ENCODE assay signal across 28 cellular contexts in genomic region chr13:38693641-38694040, GRCh38. TPM values are rescaled to one million over a fixed set of nuclear protein-coding genes. Genes with fewer than 3 reads are reported as not detected.
DNase-seq lines count a peak whose midpoint lies in the region; ATAC-seq, FAIRE-seq and TF ChIP-seq lines count a peak whose summit lies in the region.
"Had no signal": no experiment of that assay in that cellular context is flagged by ENCODE, and none has a peak within 500 bp of the region (broad histone marks: within the 10 kb centered on the region; RNA-seq: fewer than 3 reads in every experiment).

No MANE protein-coding gene starts in this region.

- H3K14ac ChIP-seq in H1 (ENCODE audit: insufficient read length), result no peak overlapping the region

- no peak overlapping the region for H4K8ac ChIP-seq in H1 (ENCODE audit: extremely low read depth, insufficient read depth, low read length)

- H2BK20ac ChIP-seq in H1 (ENCODE audit: low read length), result no peak overlapping the region

- H3K36me3 ChIP-seq in right lobe of liver (no peaks in the 10 kb centered on the region), HepG2 (replicated peaks in 1 of 2; ENCODE audit: control insufficient read depth in 1 of 2, insufficient read depth in 2 of 2, low read length in 2 of 2) (no peaks in the 10 kb centered on the region), H1 (ENCODE audit: control insufficient read depth in 2 of 4, insufficient read depth in 4 of 4, low read length in 3 of 4) (peaks cover 0 to 27% (median 11%) of the 10 kb centered on the region in 4 experiments; a peak in 6 of 8 replicates)
- H3K36me3 ChIP-seq: neutrophil had no signal

- DNase-seq in right lobe of liver (no peak), HepG2 (ENCODE audit: low spot score) (no peak), H1 (ENCODE audit: low read depth in 1 of 2, low spot score in 2 of 2) (no peak), cortex of kidney (lab: John Stamatoyannopoulos, UW) (no peak), lower leg skin (ENCODE audit: low spot score in 2 of 2) (no peak)
- DNase-seq in stimulated activated naive CD8-positive, alpha-beta T cell treated with anti-CD3 and anti-CD28 coated beads, Interleukin-15, Interleukin-2, amounts not matched to agents 100 U/mL and 50 U/mL, for 24 hours, result no peak
- no peak for DNase-seq in activated T-helper 2 cell treated with anti-CD3 and anti-CD28 coated beads, Interferon-gamma antibody, Interleukin-2, Interleukin-4, amounts not matched to agents 10 μg/mL and 5 μg/mL and 100 μg/mL, durations not matched to agents 14 hours and 24 hours and 36 hours (ENCODE audit: low spot score)
- DNase-seq: activated CD4-positive, CD25-positive, alpha-beta regulatory T cell; activated CD8-positive, alpha-beta T cell treated with anti-CD3 and anti-CD28 coated beads, Interleukin-2, amount 10 ng/mL, durations not matched to agents 7 days and 5 days; activated naive CD4-positive, alpha-beta T cell treated with anti-CD3 and anti-CD28 coated beads for 36 hours; activated T-cell treated with anti-CD3 and anti-CD28 coated beads, Interleukin-2, amount 50 U/mL, for 1 hour; CD4-positive, CD25-positive, alpha-beta regulatory T cell; DMS153; effector CD8-positive, alpha-beta T cell; Karpas-422; kidney glomerular epithelial cell; NCI-H1048; NCI-H2081 treated with DMSO at 0.1 percent for 48 hours had no signal

- no peak overlapping the region for H3K56ac ChIP-seq in H1 (replicated peaks; ENCODE audit: insufficient read length, low read depth, low read length)

- H3K4me2 ChIP-seq in HepG2 (ENCODE audit: low read depth, low read length), result no peak overlapping the region
- H3K4me2 ChIP-seq in H1 (ENCODE audit: insufficient read depth in 1 of 2, low read depth in 2 of 2, low read length in 2 of 2), result peak overlapping the region; percentile 12 to 41; a peak in 2 of 4 replicates

- no peak for TF ChIP-seq POLR2A in right lobe of liver (IDR thresholded peaks at IDR 0.05)
- no peak for TF ChIP-seq POLR2A in HepG2 (IDR thresholded peaks at IDR 0.05; ENCODE audit: insufficient read depth in 1 of 2, low read depth in 2 of 2, low read length in 2 of 2)
- no peak for TF ChIP-seq POLR2A in H1 (IDR thresholded peaks at IDR 0.05; ENCODE audit: control extremely low read depth in 1 of 2, low read depth in 2 of 2, low read length in 2 of 2)
- TF ChIP-seq POLR2A in lower leg skin (IDR thresholded peaks at IDR 0.05), result no peak

- H3K9me3 Mint-ChIP-seq in nephron, result peaks cover 5% of the 10 kb centered on the region
- no peaks in the 10 kb centered on the region for H3K9me3 Mint-ChIP-seq in activated T-helper 2 cell treated with anti-CD3 and anti-CD28 coated beads, Interferon-gamma antibody, Interleukin-2, Interleukin-4, amounts not matched to agents 10 μg/mL and 5 μg/mL and 100 μg/mL, durations not matched to agents 14 hours and 24 hours and 36 hours
- H3K9me3 Mint-ChIP-seq: activated naive CD4-positive, alpha-beta T cell treated with anti-CD3 and anti-CD28 coated beads for 36 hours had no signal

- 16% methylated on average over 2 of the region's 2 CpGs for WGBS in right lobe of liver (ENCODE audit: insufficient coverage, low coverage, low lambda C conversion rate, missing lambda C conversion rate)
- 66% methylated on average over 2 of the region's 2 CpGs for WGBS in HepG2 (ENCODE audit: low lambda C conversion rate)
- 79% methylated on average over 2 of the region's 2 CpGs; no CpG with 5 or more reads in 1 of the 2 experiments for WGBS in H1 (ENCODE audit: extremely low coverage in 1 of 2, insufficient coverage in 1 of 2, insufficient read length in 1 of 2, insufficient replicate concordance in 2 of 2, low coverage in 1 of 2, low lambda C conversion rate in 2 of 2, missing lambda C conversion rate in 1 of 2), 2 experiments
- WGBS in lower leg skin, 2 donors, result 20 to 29% methylated on average over 2 of the region's 2 CpGs

- no peaks in the 10 kb centered on the region for H4K20me1 ChIP-seq in HepG2 (ENCODE audit: insufficient read depth, low read length)
- H4K20me1 ChIP-seq in H1 (replicated peaks in 1 of 2; ENCODE audit: control insufficient read depth in 1 of 2, insufficient read depth in 2 of 2, low read length in 2 of 2), result peaks cover 2 to 3% of the 10 kb centered on the region in 2 experiments

- no peaks in the 10 kb centered on the region for H3K79me1 ChIP-seq in H1 (ENCODE audit: low read depth, low read length)

- TF ChIP-seq EP300 in HepG2 (IDR thresholded peaks at IDR 0.05; ENCODE audit: low read depth in 2 of 2, low read length in 2 of 2) (no peak), HepG2 (CRISPR knock-in tag; IDR thresholded peaks at IDR 0.05; ENCODE audit: borderline replicate concordance) (no peak), H1 (IDR thresholded peaks at IDR 0.05; ENCODE audit: borderline replicate concordance in 1 of 2, low read depth in 2 of 2, low read length in 2 of 2) (no peak)

- no peak for FAIRE-seq in HepG2 (lab: Jason Lieb, UNC)
- FAIRE-seq in H1 (lab: Jason Lieb, UNC), result no peak
- FAIRE-seq: frontal cortex, GM12878, H54, HTR-8/SVneo had no signal

- no peak overlapping the region for H3K23ac ChIP-seq in H1 (ENCODE audit: insufficient read length)

- POLR2A ChIA-PET in HepG2 (lab: Yijun Ruan, JAX), result no interaction called here
- POLR2A ChIA-PET in H1 (lab: Charles Lee; ENCODE audit: partially characterized antibody), result no interaction called here

- H3K9me3 ChIP-seq in right lobe of liver, result no peaks in the 10 kb centered on the region
- no peaks in the 10 kb centered on the region for H3K9me3 ChIP-seq in HepG2 (ENCODE audit: low read length)
- H3K9me3 ChIP-seq in H1 (ENCODE audit: insufficient read depth in 2 of 2, low read depth in 1 of 2, low read length in 1 of 2), result peaks cover 0 to 3% of the 10 kb centered on the region in 2 experiments; a peak in 2 of 4 replicates
- H3K9me3 ChIP-seq: neutrophil had no signal

- in situ Hi-C loops in HepG2 (cut with HindIII; ENCODE audit: extremely low pct_ligation_motif_present, low pct_unique_long_range_greater_than_20kb), result no loop called here

- no peak overlapping the region for H3K18ac ChIP-seq in H1 (ENCODE audit: extremely low read depth, low read length)

- H2AFZ ChIP-seq in HepG2 (ENCODE audit: low read length) (no peak overlapping the region), H1 (ENCODE audit: low read length) (no peak overlapping the region)

- H3K4me3 ChIP-seq in right lobe of liver, result no peak overlapping the region
- no peak overlapping the region for H3K4me3 ChIP-seq in HepG2 (replicated peaks in 1 of 3; ENCODE audit: insufficient read depth in 1 of 3, low read depth in 2 of 3, low read length in 3 of 3)
- H3K4me3 ChIP-seq in H1 (ENCODE audit: extremely low read depth in 1 of 4, insufficient read depth in 2 of 4, low read depth in 3 of 4, low read length in 4 of 4), result peak overlapping the region in 1 of 4 experiments; percentile 7; a peak in 2 of 8 replicates
- H3K4me3 ChIP-seq in lower leg skin (ENCODE audit: low read depth, poor library complexity, severe bottlenecking), result no peak overlapping the region
- H3K4me3 ChIP-seq: GM12878 had no signal

- TF ChIP-seq CTCF in right lobe of liver (IDR thresholded peaks at IDR 0.05), result no peak
- no peak for TF ChIP-seq CTCF in HepG2 (CRISPR knock-in tag; IDR thresholded peaks at IDR 0.05)
- no peak for TF ChIP-seq CTCF in H1 (IDR thresholded peaks at IDR 0.05; ENCODE audit: control extremely low read depth in 1 of 3, insufficient read depth in 1 of 3, low read depth in 1 of 3, low read length in 3 of 3)
- no peak for TF ChIP-seq CTCF in nephron (IDR thresholded peaks at IDR 0.05; ENCODE audit: unreplicated experiment in 3 of 3)
- TF ChIP-seq CTCF in lower leg skin (IDR thresholded peaks at IDR 0.05), result no peak

- H3K27ac ChIP-seq in right lobe of liver (no peak overlapping the region), HepG2 (ENCODE audit: extremely low read length, insufficient read depth, low read length) (no peak overlapping the region), H1 (ENCODE audit: low read depth, low read length) (no peak overlapping the region)
- H3K27ac ChIP-seq: neutrophil had no signal

- H2AK5ac ChIP-seq in H1 (ENCODE audit: low read depth, low read length), result no peak overlapping the region

- H3K4me1 ChIP-seq in right lobe of liver, result no peaks in the 10 kb centered on the region
- H3K4me1 ChIP-seq in HepG2 (ENCODE audit: insufficient read depth, low read length), result no peaks in the 10 kb centered on the region
- peaks cover 0 to 2% (median 0%) of the 10 kb centered on the region in 4 experiments; a peak in 3 of 7 replicates for H3K4me1 ChIP-seq in H1 (replicated peaks in 1 of 4; ENCODE audit: control insufficient read depth in 3 of 4, insufficient read depth in 4 of 4, low read length in 3 of 4)

- ATAC-seq in right lobe of liver (peak; percentile 40 to 89 (median 80)), HepG2 (no peak)
- no peak for ATAC-seq in stimulated activated naive CD8-positive, alpha-beta T cell treated with anti-CD3 and anti-CD28 coated beads, Interleukin-15, Interleukin-2, amounts not matched to agents 100 U/mL and 50 U/mL, for 24 hours
- ATAC-seq: activated CD8-positive, alpha-beta T cell treated with anti-CD3 and anti-CD28 coated beads, Interleukin-2, amount 10 ng/mL, durations not matched to agents 7 days and 5 days; esophagus mucosa; GM12878; SK-N-SH treated with all-trans-retinoic acid at 6 μM for 48 hours had no signal

- peaks cover 59% of the 10 kb centered on the region for H3K36me3 Mint-ChIP-seq in nephron (ENCODE audit: low read depth)
- no peaks in the 10 kb centered on the region for H3K36me3 Mint-ChIP-seq in activated T-helper 2 cell treated with anti-CD3 and anti-CD28 coated beads, Interferon-gamma antibody, Interleukin-2, Interleukin-4, amounts not matched to agents 10 μg/mL and 5 μg/mL and 100 μg/mL, durations not matched to agents 14 hours and 24 hours and 36 hours (ENCODE audit: low read depth)
- H3K36me3 Mint-ChIP-seq: CD4-positive, CD25-positive, alpha-beta regulatory T cell had no signal

- H4K5ac ChIP-seq in H1 (ENCODE audit: insufficient read length, low read depth, low read length), result no peak overlapping the region

- H3K27me3 ChIP-seq in right lobe of liver (no peaks in the 10 kb centered on the region), HepG2 (ENCODE audit: control insufficient read depth in 1 of 2, insufficient read depth in 2 of 2, low read length in 2 of 2) (no peaks in the 10 kb centered on the region), H1 (replicated peaks in 1 of 4; ENCODE audit: control insufficient read depth in 3 of 4, extremely low read depth in 1 of 4, insufficient read depth in 3 of 4, low read length in 3 of 4) (peaks cover 0 to 5% (median 3%) of the 10 kb centered on the region in 4 experiments; a peak in 5 of 7 replicates)

- no peaks in the 10 kb centered on the region for H3K23me2 ChIP-seq in H1 (ENCODE audit: low read depth, low read length)

- H2BK15ac ChIP-seq in H1 (ENCODE audit: low read length), result no peak overlapping the region

- no peak overlapping the region for H2BK12ac ChIP-seq in H1 (ENCODE audit: low read depth, low read length)

- H3K9ac ChIP-seq in HepG2 (ENCODE audit: insufficient read depth, low read depth, low read length) (no peak overlapping the region), H1 (replicated peaks in 1 of 4; ENCODE audit: extremely low read depth in 1 of 4, low read depth in 3 of 4, low read length in 3 of 4) (no peak overlapping the region)

- H3K4me3 Mint-ChIP-seq in nephron, result peak overlapping the region; percentile 75 to 84 (median 81)
- H3K4me3 Mint-ChIP-seq in activated T-helper 2 cell treated with anti-CD3 and anti-CD28 coated beads, Interferon-gamma antibody, Interleukin-2, Interleukin-4, amounts not matched to agents 10 μg/mL and 5 μg/mL and 100 μg/mL, durations not matched to agents 14 hours and 24 hours and 36 hours (ENCODE audit: low read depth), result no peak overlapping the region
- H3K4me3 Mint-ChIP-seq: activated CD8-positive, alpha-beta T cell treated with anti-CD3 and anti-CD28 coated beads, Interleukin-2, amount 10 ng/mL, durations not matched to agents 7 days and 5 days; activated naive CD4-positive, alpha-beta T cell treated with anti-CD3 and anti-CD28 coated beads for 36 hours; CD4-positive, CD25-positive, alpha-beta regulatory T cell had no signal

- no TSS peak for BruUV-seq in HepG2 (replicated peaks; lab: Mats Ljungman, UMichigan)

- no peak overlapping the region for H4K91ac ChIP-seq in H1 (replicated peaks; ENCODE audit: insufficient read length, low read length)

- TF ChIP-seq RAD21 in HepG2 (CRISPR knock-in tag; IDR thresholded peaks at IDR 0.05) (no peak), H1 (IDR thresholded peaks at IDR 0.05 in 1 of 2, conservative IDR thresholded peaks at IDR 0.05 in 1 of 2; ENCODE audit: low read depth in 2 of 2, low read length in 2 of 2) (no peak)

- H3K4ac ChIP-seq in H1 (replicated peaks; ENCODE audit: insufficient read length, low read depth, low read length), result no peak overlapping the region

- H2BK120ac ChIP-seq in H1 (replicated peaks; ENCODE audit: low read depth, low read length), result no peak overlapping the region

- CTCF ChIA-PET in HepG2 (lab: Yijun Ruan, JAX; ENCODE audit: low intra/inter-chr PET ratio, low total read pairs) (no interaction called here), H1 (lab: Charles Lee; ENCODE audit: partially characterized antibody) (interaction anchor here (0.6 to 1.1 kb wide), 4 partner anchors 8 to 358 kb away, joined by 4 to 6 read pairs (median 4); no protein-coding TSS in a partner anchor)

- H3K27me3 Mint-ChIP-seq in nephron (ENCODE audit: low read depth), result peaks cover 6% of the 10 kb centered on the region
- no peaks in the 10 kb centered on the region for H3K27me3 Mint-ChIP-seq in activated T-helper 2 cell treated with anti-CD3 and anti-CD28 coated beads, Interferon-gamma antibody, Interleukin-2, Interleukin-4, amounts not matched to agents 10 μg/mL and 5 μg/mL and 100 μg/mL, durations not matched to agents 14 hours and 24 hours and 36 hours (ENCODE audit: low read depth)

- no peak overlapping the region for H2BK5ac ChIP-seq in H1 (ENCODE audit: low read depth, low read length)

- peak overlapping the region; percentile 20 to 51 (median 45) for H3K27ac Mint-ChIP-seq in nephron
- no peak overlapping the region for H3K27ac Mint-ChIP-seq in activated T-helper 2 cell treated with anti-CD3 and anti-CD28 coated beads, Interferon-gamma antibody, Interleukin-2, Interleukin-4, amounts not matched to agents 10 μg/mL and 5 μg/mL and 100 μg/mL, durations not matched to agents 14 hours and 24 hours and 36 hours
- H3K27ac Mint-ChIP-seq: activated CD8-positive, alpha-beta T cell treated with anti-CD3 and anti-CD28 coated beads, Interleukin-2, amount 10 ng/mL, durations not matched to agents 7 days and 5 days; activated naive CD4-positive, alpha-beta T cell treated with anti-CD3 and anti-CD28 coated beads for 36 hours; CD4-positive, CD25-positive, alpha-beta regulatory T cell had no signal

- intact Hi-C loops in right lobe of liver (cut with DNase I), result no loop called here
- intact Hi-C loops in HepG2 (cut with micrococcal nuclease; ENCODE audit: unreplicated experiment), result no loop called here
- intact Hi-C loops in lower leg skin (cut with DNase I; ENCODE audit: low total_unique reads), result no loop called here
- intact Hi-C loops in activated T-helper 2 cell treated with anti-CD3 and anti-CD28 coated beads, Interferon-gamma antibody, Interleukin-2, Interleukin-4, amounts not matched to agents 10 μg/mL and 5 μg/mL and 100 μg/mL, durations not matched to agents 14 hours and 24 hours and 36 hours (cut with micrococcal nuclease), result no loop called here

- H3K4me1 Mint-ChIP-seq in nephron, result peaks cover 41% of the 10 kb centered on the region
- no peaks in the 10 kb centered on the region for H3K4me1 Mint-ChIP-seq in activated T-helper 2 cell treated with anti-CD3 and anti-CD28 coated beads, Interferon-gamma antibody, Interleukin-2, Interleukin-4, amounts not matched to agents 10 μg/mL and 5 μg/mL and 100 μg/mL, durations not matched to agents 14 hours and 24 hours and 36 hours (ENCODE audit: low read depth)
- H3K4me1 Mint-ChIP-seq: CD4-positive, CD25-positive, alpha-beta regulatory T cell had no signal

- H3K79me2 ChIP-seq in HepG2 (ENCODE audit: insufficient read depth, low read length), result no peaks in the 10 kb centered on the region
- peaks cover 0 to 34% of the 10 kb centered on the region in 2 experiments; a peak in 2 of 4 replicates for H3K79me2 ChIP-seq in H1 (ENCODE audit: control insufficient read depth in 1 of 2, insufficient read depth in 2 of 2, low read length in 2 of 2)

RNA-seq across cellular contexts. Expression of gene FREM2, which starts 6.8 kb away (rescaled TPM):
- total RNA-seq in right lobe of liver (1 to 10 TPM in 3 of 6 experiments, under 1 TPM in 3; 0.18 to 2.9 (median 1.5) TPM), HepG2 (2016; rRNA removed; fragmentation: Illumina TruSeq; extraction: Trizol) (not detected in 2 replicates), lower leg skin (1 to 10 TPM in 1 of 4 donors, under 1 TPM in 3; 0.34 to 2.6 (median 0.59) TPM)
- not detected in 2 replicates for total RNA-seq in HepG2 (2016; cell fraction: cytosol; rRNA removed; fragmentation: Illumina TruSeq; extraction: Trizol; ENCODE audit: low read depth)
- not detected in 2 replicates for total RNA-seq in HepG2 (2016; cell fraction: insoluble cytoplasmic fraction; rRNA removed; fragmentation: Illumina TruSeq; extraction: Trizol)
- total RNA-seq in HepG2 (2016; cell fraction: membrane; rRNA removed; fragmentation: Illumina TruSeq; extraction: Trizol), result not detected in 2 replicates
- total RNA-seq in HepG2 (2016; cell fraction: nucleus; rRNA removed; fragmentation: Illumina TruSeq; extraction: Trizol), result not detected in 2 replicates
- polyA plus RNA-seq in HepG2 (2011; rRNA removed) (not detected in 2 replicates), H1 (2011; rRNA removed) (10.8 and 11.6 TPM in 2 replicates)
- not detected in 2 replicates for polyA plus RNA-seq in HepG2 (2011; cell fraction: cytosol; rRNA removed)
- polyA plus RNA-seq in HepG2 (2011; cell fraction: nucleus; rRNA removed), result not detected in 2 replicates
- not detected in 2 replicates for polyA plus RNA-seq in HepG2 (2012)
- not detected in 2 replicates for polyA plus RNA-seq in HepG2 (2016; cell fraction: cytosol; fragmentation: Illumina TruSeq; extraction: Trizol; ENCODE audit: low read depth)
- not detected in 2 replicates for polyA plus RNA-seq in HepG2 (2016; cell fraction: insoluble cytoplasmic fraction; fragmentation: Illumina TruSeq; extraction: Trizol; ENCODE audit: low read depth)
- polyA plus RNA-seq in HepG2 (2016; cell fraction: membrane; fragmentation: Illumina TruSeq; extraction: Trizol; ENCODE audit: low read depth), result not detected in 2 replicates
- not detected in 2 replicates for polyA plus RNA-seq in HepG2 (2016; cell fraction: nucleus; fragmentation: Illumina TruSeq; extraction: Trizol; ENCODE audit: insufficient read depth, low read depth)
- under 0.01 TPM in 1 of 2 replicates, not detected in the other for polyA minus RNA-seq in HepG2 (2011; rRNA and poly(A)+ RNA removed; ENCODE audit: low replicate concordance)
- polyA minus RNA-seq in HepG2 (2011; cell fraction: cytosol; rRNA and poly(A)+ RNA removed), result not detected in 2 replicates
- polyA minus RNA-seq in HepG2 (2011; cell fraction: nucleus; rRNA and poly(A)+ RNA removed), result not detected in 2 replicates
- 22.2 and 22.8 TPM in 2 replicates for total RNA-seq in H1 (2021; fragmentation: NEBNext Ultra II Directional; extraction: Animal tissue kit (Norgen Biotek cat#: 25700))
- 14.1 TPM for polyA plus RNA-seq in H1 (2011; cell fraction: cytosol; rRNA removed)
- 28.0 TPM for polyA plus RNA-seq in H1 (2011; cell fraction: nucleus; rRNA removed)
- 10.4 to 19.4 TPM (median 13.5 TPM) in 4 replicates for polyA plus RNA-seq in H1 (2012, experiment 1 of 2)
- 0.87 TPM for polyA plus RNA-seq in H1 (2012, experiment 2 of 2)
- 23.3 TPM for polyA plus RNA-seq in H1 (2013, experiment 1 of 2)
- polyA plus RNA-seq in H1 (2013, experiment 2 of 2), result 14.7 TPM
- polyA minus RNA-seq in H1 (2011; rRNA and poly(A)+ RNA removed), result 71.1 and 139 TPM in 2 replicates
- 32.7 TPM for polyA minus RNA-seq in H1 (2011; cell fraction: cytosol; rRNA and poly(A)+ RNA removed)
- 95.0 TPM for polyA minus RNA-seq in H1 (2011; cell fraction: nucleus; rRNA and poly(A)+ RNA removed)
- total RNA-seq in activated T-helper 2 cell treated with anti-CD3 and anti-CD28 coated beads, Interferon-gamma antibody, Interleukin-2, Interleukin-4, amounts not matched to agents 10 μg/mL and 5 μg/mL and 100 μg/mL, durations not matched to agents 14 hours and 24 hours and 36 hours, result 0.37 and 0.39 TPM in 2 replicates
- total RNA-seq: activated CD8-positive, alpha-beta T cell treated with anti-CD3 and anti-CD28 coated beads, Interleukin-2, amount 10 ng/mL, durations not matched to agents 7 days and 5 days; activated naive CD4-positive, alpha-beta T cell treated with anti-CD3 and anti-CD28 coated beads for 36 hours; CD4-positive, CD25-positive, alpha-beta regulatory T cell; mononuclear cell had no signal
- polyA plus RNA-seq: AG04450; CD4-positive, CD25-positive, alpha-beta regulatory T cell had no signal

Comparison
In these comparisons a context has a peak if more than half of its experiments do, and no peak if none do; other contexts are left out.
1. ATAC-seq: peak in right lobe of liver (4 of 4); none in HepG2 (single experiment) and stimulated activated naive CD8-positive, alpha-beta T cell treated with anti-CD3 and anti-CD28 coated beads, Interleukin-15, Interleukin-2, amounts not matched to agents 100 U/mL and 50 U/mL, for 24 hours (single experiment).